2 cellular contexts compared by ENCODE assay signal in genomic region chr12:29591140-29592020, GRCh38.
TF ChIP-seq lines count a peak whose summit lies in the region.

No MANE protein-coding gene starts in this region.

TF ChIP-seq in H1, 55 proteins besides CTCF, POLR2A, EP300 and RAD21 (continued from another document):
- TF ChIP-seq RBBP5 (IDR thresholded peaks at IDR 0.05; ENCODE audit: borderline replicate concordance, low read depth, low read length): no peak
- no peak for TF ChIP-seq TAF7 (optimal IDR thresholded peaks at IDR 0.05; ENCODE audit: borderline replicate concordance, low read depth, low read length)
- peak; percentile 59; the same call in 1 of the 2 replicates for TF ChIP-seq YY1 (IDR thresholded peaks at IDR 0.05; ENCODE audit: low read depth, low read length)
- TF ChIP-seq CHD7 (IDR thresholded peaks at IDR 0.05; ENCODE audit: insufficient replicate concordance, low read length): peak; percentile 73
- TF ChIP-seq ASH2L (IDR thresholded peaks at IDR 0.05; ENCODE audit: low read length): no peak
- TF ChIP-seq BACH1 (IDR thresholded peaks at IDR 0.05; ENCODE audit: low read length): 0 out of 2 replicates have a peak, but pooled peaks have one; percentile 37
- TF ChIP-seq GTF2F1 (IDR thresholded peaks at IDR 0.05; ENCODE audit: borderline replicate concordance, low read depth, low read length): no peak
- TF ChIP-seq TEAD4 (IDR thresholded peaks at IDR 0.05; ENCODE audit: low read depth, low read length): no peak
- TF ChIP-seq SIN3A (conservative IDR thresholded peaks at IDR 0.05 in 1 of 2, IDR thresholded peaks at IDR 0.05 in 1 of 2; ENCODE audit: low read depth in 1 of 2, low read length in 2 of 2): no peak
- no peak for TF ChIP-seq SIX5 (IDR thresholded peaks at IDR 0.05; ENCODE audit: low read depth, low read length)
- TF ChIP-seq, protein P1, sequence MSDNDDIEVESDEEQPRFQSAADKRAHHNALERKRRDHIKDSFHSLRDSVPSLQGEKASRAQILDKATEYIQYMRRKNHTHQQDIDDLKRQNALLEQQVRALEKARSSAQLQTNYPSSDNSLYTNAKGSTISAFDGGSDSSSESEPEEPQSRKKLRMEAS (IDR thresholded peaks at IDR 0.05): peak; percentile 75
- no peak for TF ChIP-seq POU5F1 (IDR thresholded peaks at IDR 0.05; ENCODE audit: low read depth, low read length)
- TF ChIP-seq JUND (IDR thresholded peaks at IDR 0.05; ENCODE audit: low read length): no peak
- no peak for TF ChIP-seq BCL11A (IDR thresholded peaks at IDR 0.05; ENCODE audit: low read depth in 2 of 2, low read length in 2 of 2)
- no peak for TF ChIP-seq FOSL1 (IDR thresholded peaks at IDR 0.05; ENCODE audit: insufficient read depth, low read depth, low read length)

TF ChIP-seq in SK-N-SH treated with all-trans-retinoic acid at 6 μM for 48 hours, 23 proteins besides CTCF, POLR2A, EP300 and RAD21 (continued from another document):
- TF ChIP-seq, protein P2, sequence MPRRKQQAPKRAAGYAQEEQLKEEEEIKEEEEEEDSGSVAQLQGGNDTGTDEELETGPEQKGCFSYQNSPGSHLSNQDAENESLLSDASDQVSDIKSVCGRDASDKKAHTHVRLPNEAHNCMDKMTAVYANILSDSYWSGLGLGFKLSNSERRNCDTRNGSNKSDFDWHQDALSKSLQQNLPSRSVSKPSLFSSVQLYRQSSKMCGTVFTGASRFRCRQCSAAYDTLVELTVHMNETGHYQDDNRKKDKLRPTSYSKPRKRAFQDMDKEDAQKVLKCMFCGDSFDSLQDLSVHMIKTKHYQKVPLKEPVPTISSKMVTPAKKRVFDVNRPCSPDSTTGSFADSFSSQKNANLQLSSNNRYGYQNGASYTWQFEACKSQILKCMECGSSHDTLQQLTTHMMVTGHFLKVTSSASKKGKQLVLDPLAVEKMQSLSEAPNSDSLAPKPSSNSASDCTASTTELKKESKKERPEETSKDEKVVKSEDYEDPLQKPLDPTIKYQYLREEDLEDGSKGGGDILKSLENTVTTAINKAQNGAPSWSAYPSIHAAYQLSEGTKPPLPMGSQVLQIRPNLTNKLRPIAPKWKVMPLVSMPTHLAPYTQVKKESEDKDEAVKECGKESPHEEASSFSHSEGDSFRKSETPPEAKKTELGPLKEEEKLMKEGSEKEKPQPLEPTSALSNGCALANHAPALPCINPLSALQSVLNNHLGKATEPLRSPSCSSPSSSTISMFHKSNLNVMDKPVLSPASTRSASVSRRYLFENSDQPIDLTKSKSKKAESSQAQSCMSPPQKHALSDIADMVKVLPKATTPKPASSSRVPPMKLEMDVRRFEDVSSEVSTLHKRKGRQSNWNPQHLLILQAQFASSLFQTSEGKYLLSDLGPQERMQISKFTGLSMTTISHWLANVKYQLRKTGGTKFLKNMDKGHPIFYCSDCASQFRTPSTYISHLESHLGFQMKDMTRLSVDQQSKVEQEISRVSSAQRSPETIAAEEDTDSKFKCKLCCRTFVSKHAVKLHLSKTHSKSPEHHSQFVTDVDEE (CRISPR knock-in tag; IDR thresholded peaks at IDR 0.05): no peak
- TF ChIP-seq TOX (CRISPR knock-in tag; IDR thresholded peaks at IDR 0.05; ENCODE audit: borderline replicate concordance) (no peak), ZNF8 (CRISPR knock-in tag; IDR thresholded peaks at IDR 0.05) (no peak), ISL1 (CRISPR knock-in tag; IDR thresholded peaks at IDR 0.05) (no peak), ZC3H10 (CRISPR knock-in tag; IDR thresholded peaks at IDR 0.05) (no peak), RARB (CRISPR knock-in tag; IDR thresholded peaks at IDR 0.05) (no peak)
